8 cellular contexts compared by ENCODE assay signal in the genomic region with DNA sequence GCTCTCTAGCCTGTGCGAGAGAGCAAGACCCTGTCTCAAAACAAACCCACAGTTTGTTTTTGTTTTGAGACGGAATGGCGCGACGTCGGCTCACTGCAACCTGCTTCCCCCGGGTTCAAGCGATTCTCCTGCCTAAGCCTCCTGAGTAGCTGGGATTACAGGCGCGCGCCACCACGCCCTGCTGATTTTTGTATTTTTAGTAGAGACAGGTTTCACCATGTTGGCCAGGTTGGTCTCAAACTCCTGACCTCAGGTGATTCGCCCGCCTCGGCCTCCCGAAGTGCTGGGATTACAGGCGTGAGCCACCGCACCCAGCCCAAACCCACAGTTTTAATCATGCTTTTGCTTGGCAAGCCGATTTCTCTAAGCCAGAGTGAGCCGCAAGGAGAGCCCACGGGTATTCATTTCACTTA. TPM values are rescaled to one million over a fixed set of nuclear protein-coding genes. Genes with fewer than 3 reads are reported as not detected.
DNase-seq lines count a peak whose midpoint lies in the region; ATAC-seq, FAIRE-seq and TF ChIP-seq lines count a peak whose summit lies in the region.
"Not testable (repeated sequence)": the region's sequence is repeated elsewhere in the genome, so short reads cannot be mapped to it uniquely, and the experiment has no call there.

No MANE protein-coding gene starts in this region.

- H4K20me1 ChIP-seq in Loucy (ENCODE audit: insufficient read depth, low read length, poor library complexity, severe bottlenecking): not testable (repeated sequence)

- H3K4me1 Mint-ChIP-seq in activated CD4-positive, alpha-beta memory T cell treated with anti-CD3 and anti-CD28 coated beads, Interleukin-2, amount 10 ng/mL, durations not matched to agents 7 days and 5 days: peaks cover 33% of the 10 kb centered on the region

- not testable (repeated sequence) for H3K9ac ChIP-seq in Loucy (ENCODE audit: low read depth, low read length, poor library complexity, severe bottlenecking)

- peak overlapping the region; percentile 94 for H3K4me3 Mint-ChIP-seq in activated CD4-positive, alpha-beta memory T cell treated with anti-CD3 and anti-CD28 coated beads, Interleukin-2, amount 10 ng/mL, durations not matched to agents 7 days and 5 days

- TF ChIP-seq EP300 in gastroesophageal sphincter (IDR thresholded peaks at IDR 0.05): not testable (repeated sequence)

- not testable (repeated sequence) for H3K36me3 Mint-ChIP-seq in activated CD4-positive, alpha-beta memory T cell treated with anti-CD3 and anti-CD28 coated beads, Interleukin-2, amount 10 ng/mL, durations not matched to agents 7 days and 5 days (ENCODE audit: low read depth)

- not testable (repeated sequence) for H3F3A ChIP-seq in Loucy (ENCODE audit: low read depth)

- not testable (repeated sequence) for H3K27me3 Mint-ChIP-seq in activated CD4-positive, alpha-beta memory T cell treated with anti-CD3 and anti-CD28 coated beads, Interleukin-2, amount 10 ng/mL, durations not matched to agents 7 days and 5 days

- not testable (repeated sequence) for H3K9me3 ChIP-seq in Loucy (ENCODE audit: insufficient read depth, low read depth, low read length); gastroesophageal sphincter; mononuclear cell (ENCODE audit: low read depth, low read length); aorta (ENCODE audit: control insufficient read depth, low read length)

- peaks cover 22% of the 10 kb centered on the region for H3K79me2 ChIP-seq in Loucy (ENCODE audit: insufficient read depth, low read length)

- peak overlapping the region; percentile 96 for H2AFZ ChIP-seq in Loucy (ENCODE audit: low read length)

- intact Hi-C loops in aorta (cut with DNase I): loop anchor here in 1 of 2 donors (5.0 kb wide), 1 partner anchor 97 kb away; a partner anchor contains a TSS

- H3K4me3 ChIP-seq in GM08714 (ENCODE audit: low read length) (peak overlapping the region; percentile 82; the same call in 1 of the 2 replicates), Loucy (ENCODE audit: low read length, poor library complexity, severe bottlenecking) (peak overlapping the region; percentile 86), bronchial epithelial cell (ENCODE audit: low read depth, low read length) (peak overlapping the region; percentile 91), gastroesophageal sphincter (peak overlapping the region; percentile 79 to 81), mononuclear cell (ENCODE audit: low read length) (peak overlapping the region; percentile 81), skeletal muscle cell (ENCODE audit: low read depth, low read length) (peak overlapping the region; percentile 89), aorta (ENCODE audit: low read length in 2 of 2) (peak overlapping the region; percentile 77)

- peak overlapping the region; percentile 83 to 96 (median 93) for H3K27ac ChIP-seq in gastroesophageal sphincter
- H3K27ac ChIP-seq in aorta (ENCODE audit: low read depth in 1 of 2, low read length in 2 of 2): peak overlapping the region in 1 of 2 donors; percentile 78

- H3K9me2 ChIP-seq in Loucy (replicated peaks; ENCODE audit: low read depth, low read length): not testable (repeated sequence)

- H3K27me3 ChIP-seq in Loucy (ENCODE audit: insufficient read depth, low read length, poor library complexity, severe bottlenecking): peaks cover 27% of the 10 kb centered on the region
- not testable (repeated sequence) for H3K27me3 ChIP-seq in bronchial epithelial cell (ENCODE audit: control insufficient read depth, insufficient read depth, low read length); gastroesophageal sphincter; mononuclear cell (ENCODE audit: insufficient read depth, low read length); aorta (ENCODE audit: control insufficient read depth in 1 of 2, insufficient read depth in 2 of 2, low read length in 1 of 2)

- not testable (repeated sequence) for H3K9me3 Mint-ChIP-seq in activated CD4-positive, alpha-beta memory T cell treated with anti-CD3 and anti-CD28 coated beads, Interleukin-2, amount 10 ng/mL, durations not matched to agents 7 days and 5 days

- not testable (repeated sequence) for TF ChIP-seq CTCF in Loucy (conservative IDR thresholded peaks at IDR 0.05; ENCODE audit: low read length); bronchial epithelial cell (IDR thresholded peaks at IDR 0.05; ENCODE audit: insufficient read depth, low read length, severe bottlenecking); gastroesophageal sphincter (IDR thresholded peaks at IDR 0.05)

- ATAC-seq in gastroesophageal sphincter; aorta (ENCODE audit: low FRiP score): not testable (repeated sequence)

- CTCF ChIA-PET in activated CD4-positive, alpha-beta memory T cell treated with anti-CD3 and anti-CD28 coated beads, Interleukin-2, amount 10 ng/mL, durations not matched to agents 7 days and 5 days (lab: Charles Lee): interaction anchor here (0.6 to 3.1 kb wide), 28 partner anchors 11 to 241 kb away, joined by 3 to 35 read pairs (median 7); a partner anchor contains a TSS

- DNase-seq in activated CD4-positive, alpha-beta memory T cell treated with anti-CD3 and anti-CD28 coated beads, Interleukin-2, amount 10 ng/mL, durations not matched to agents 7 days and 5 days; bronchial epithelial cell (ENCODE audit: low read depth); skeletal muscle cell (ENCODE audit: low read depth); aorta: not testable (repeated sequence)

- 83% methylated on average over 14 of the region's 21 CpGs; no CpG with 5 or more reads in 1 of the 2 donors for WGBS in gastroesophageal sphincter (ENCODE audit: low coverage in 1 of 2), 2 donors
- 81 to 85% methylated on average over 21 of the region's 21 CpGs for WGBS in aorta, 2 donors

- H3K27ac Mint-ChIP-seq in activated CD4-positive, alpha-beta memory T cell treated with anti-CD3 and anti-CD28 coated beads, Interleukin-2, amount 10 ng/mL, durations not matched to agents 7 days and 5 days: peak overlapping the region; percentile 23

- TF ChIP-seq POLR2A in gastroesophageal sphincter (IDR thresholded peaks at IDR 0.05): not testable (repeated sequence)

- POLR2A ChIA-PET in activated CD4-positive, alpha-beta memory T cell treated with anti-CD3 and anti-CD28 coated beads, Interleukin-2, amount 10 ng/mL, durations not matched to agents 7 days and 5 days (lab: Charles Lee): interaction anchor here (0.9 to 3.2 kb wide), 18 partner anchors 9 to 241 kb away, joined by 3 to 17 read pairs (median 6); a partner anchor contains a TSS

- H3K4me2 ChIP-seq in Loucy (ENCODE audit: low read depth, low read length, poor library complexity, severe bottlenecking): peak overlapping the region; percentile 82

- not testable (repeated sequence) for FAIRE-seq in bronchial epithelial cell (lab: Jason Lieb, UNC)

- H3K36me3 ChIP-seq in Loucy (ENCODE audit: insufficient read depth, low read length); bronchial epithelial cell (ENCODE audit: control insufficient read depth, insufficient read depth, low read length); gastroesophageal sphincter; aorta (ENCODE audit: control insufficient read depth in 1 of 2, insufficient read depth in 2 of 2, low read length in 1 of 2): not testable (repeated sequence)

- peaks cover 23% of the 10 kb centered on the region for H3K4me1 ChIP-seq in Loucy (ENCODE audit: insufficient read depth, low read length, poor library complexity, severe bottlenecking)
- H3K4me1 ChIP-seq in gastroesophageal sphincter: peaks cover 0 to 24% (median 8%) of the 10 kb centered on the region in 3 donors
- peaks cover 23% of the 10 kb centered on the region for H3K4me1 ChIP-seq in mononuclear cell (ENCODE audit: insufficient read depth, low read length)
- not testable (repeated sequence) for H3K4me1 ChIP-seq in aorta (ENCODE audit: control insufficient read depth in 1 of 2, insufficient read depth in 2 of 2, low read length in 2 of 2)

RNA-seq across cellular contexts. Expression of a gene that starts 0.5 kb away (rescaled TPM):
- 10 to 100 TPM; 15.7 to 16.4 TPM for total RNA-seq in activated CD4-positive, alpha-beta memory T cell treated with anti-CD3 and anti-CD28 coated beads, Interleukin-2, amount 10 ng/mL, durations not matched to agents 7 days and 5 days
- 17.9 and 19.1 TPM in 2 replicates for total RNA-seq in bronchial epithelial cell
- total RNA-seq in gastroesophageal sphincter: 10 to 100 TPM; 20.5 to 31.9 (median 27.7) TPM
- 39.4 TPM for total RNA-seq in mononuclear cell
- total RNA-seq in aorta: 10 to 100 TPM; 17.9 to 18.0 TPM
- 10 to 100 TPM; 16.3 to 35.7 TPM for polyA plus RNA-seq in aorta

RNA-seq across cellular contexts. Expression of a gene that starts 19.2 kb away (rescaled TPM):
- 1 to 10 TPM; 6.8 to 7.7 TPM for total RNA-seq in activated CD4-positive, alpha-beta memory T cell treated with anti-CD3 and anti-CD28 coated beads, Interleukin-2, amount 10 ng/mL, durations not matched to agents 7 days and 5 days
- total RNA-seq in bronchial epithelial cell (113 and 123 TPM in 2 replicates), gastroesophageal sphincter (10 to 100 TPM in 3 of 4 donors, 1 to 10 TPM in 1; 5.7 to 24.7 (median 14.9) TPM), mononuclear cell (3.3 TPM), aorta (1 to 10 TPM; 4.1 to 8.5 TPM)
- 1 to 10 TPM; 4.8 to 7.4 TPM for polyA plus RNA-seq in aorta
